Comparison of ENCODE assay signal across 1 cellular context in the genomic region with DNA sequence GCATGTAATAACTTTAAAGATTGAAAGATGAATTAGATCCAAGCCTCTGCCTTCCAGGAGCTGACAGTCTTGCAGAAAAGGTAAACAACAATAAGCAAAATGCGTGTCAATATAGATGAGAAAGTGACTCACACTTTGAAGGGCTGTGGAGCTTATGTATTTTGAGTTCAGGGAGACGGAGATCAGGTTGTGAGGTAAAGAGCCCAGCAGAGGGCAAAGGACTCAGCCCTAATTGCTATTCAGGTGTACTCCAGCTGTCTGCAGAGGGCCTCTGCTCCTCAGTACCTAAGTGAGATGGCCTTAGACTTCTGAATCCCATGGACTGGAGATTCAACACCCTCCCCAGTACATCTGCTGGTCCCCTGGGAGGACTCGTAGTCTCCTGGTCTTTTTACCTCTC.
TF ChIP-seq lines count a peak whose summit lies in the region.

No MANE protein-coding gene starts in this region.

TF ChIP-seq in IMR-90, 13 proteins besides CTCF, POLR2A, EP300 and RAD21:
- TF ChIP-seq RCOR1 (IDR thresholded peaks at IDR 0.05; ENCODE audit: insufficient replicate concordance, low read length) (no peak), NFE2L2 (IDR thresholded peaks at IDR 0.05; ENCODE audit: low read depth, low read length) (no peak), FOS (IDR thresholded peaks at IDR 0.05; ENCODE audit: low read depth, low read length) (no peak), CEBPB (IDR thresholded peaks at IDR 0.05; ENCODE audit: low read depth, low read length) (no peak), ELK1 (IDR thresholded peaks at IDR 0.05; ENCODE audit: borderline replicate concordance, low read depth, low read length) (no peak), USF2 (IDR thresholded peaks at IDR 0.05; ENCODE audit: low read depth, low read length) (no peak), CHD1 (IDR thresholded peaks at IDR 0.05; ENCODE audit: low read depth, low read length) (no peak), MAZ (IDR thresholded peaks at IDR 0.05; ENCODE audit: borderline replicate concordance, low read depth, low read length) (no peak)
